ENCODE assay signal across 18 cellular contexts in genomic region chr1:232669981-232670763, GRCh38. TPM values are rescaled to one million over a fixed set of nuclear protein-coding genes. Genes with fewer than 3 reads are reported as not detected.
DNase-seq lines count a peak whose midpoint lies in the region; ATAC-seq and TF ChIP-seq lines count a peak whose summit lies in the region.
"Had no signal": no experiment of that assay in that cellular context is flagged by ENCODE, and none has a peak within 500 bp of the region (broad histone marks: within the 10 kb centered on the region; RNA-seq: fewer than 3 reads in every experiment).

No MANE protein-coding gene starts in this region.

- H3K9me3 ChIP-seq in HEK293 (ENCODE audit: control insufficient read depth, insufficient read depth, low read depth, low read length) (no peaks in the 10 kb centered on the region), psoas muscle (no peaks in the 10 kb centered on the region)
- H3K9me3 ChIP-seq: left lung, upper lobe of right lung had no signal

- DNase-seq in NCI-H510A treated with DMSO at 0.1 percent for 48 hours (lab: John Stamatoyannopoulos, UW), result peak; percentile 87
- DNase-seq in central memory CD8-positive, alpha-beta T cell (ENCODE audit: low spot score in 2 of 2), result no peak
- DNase-seq in psoas muscle, result no peak
- no peak for DNase-seq in GM13976 (ENCODE audit: low spot score)
- no peak for DNase-seq in activated naive CD4-positive, alpha-beta T cell treated with Interleukin-2 at 50 U/mL for 16 hours
- DNase-seq in stimulated activated CD4-positive, alpha-beta T cell treated with anti-CD3 and anti-CD28 coated beads, Interleukin-12 subunit alpha, Interleukin-12 subunit beta, amount 100 ng/mL, for 4 hours, result no peak
- DNase-seq: activated CD4-positive, CD25-positive, alpha-beta regulatory T cell; activated naive CD4-positive, alpha-beta T cell treated with anti-CD3 and anti-CD28 coated beads, Interleukin-2, amount 10 ng/mL, durations not matched to agents 7 days and 5 days; caudate nucleus; left lung; NCI-H1694; stimulated activated CD4-positive, alpha-beta T cell treated with anti-CD3 and anti-CD28 coated beads, Interleukin-2, amount 100 ng/mL, for 48 hours; T-cell; upper lobe of right lung had no signal

- no peak overlapping the region; the same call in 1 of the 2 replicates for H3K27ac ChIP-seq in HEK293 (ENCODE audit: extremely low read depth, low read depth, low read length)
- no peak overlapping the region for H3K27ac ChIP-seq in psoas muscle
- H3K27ac ChIP-seq: BLaER1, hepatocyte, left lung, upper lobe of right lung had no signal

- CTCF ChIA-PET in HEK293 (lab: Yijun Ruan, JAX), result interaction anchor here (0.6 to 1.5 kb wide), 5 partner anchors 32 to 863 kb away, joined by 3 to 6 read pairs (median 3); no protein-coding TSS in a partner anchor

- TF ChIP-seq CTCF in HEK293 (tag by site-specific recombination; IDR thresholded peaks at IDR 0.05) (no peak), psoas muscle (IDR thresholded peaks at IDR 0.05) (no peak), GM13976 (IDR thresholded peaks at IDR 0.05; ENCODE audit: borderline replicate concordance, control extremely low read depth, extremely low read depth, insufficient read depth, missing control alignments) (no peak)

- POLR2A ChIA-PET in HEK293 (lab: Yijun Ruan, JAX), result interaction anchor here (0.7 to 1.1 kb wide), 3 partner anchors 15 to 870 kb away, joined by 3 to 4 read pairs (median 3); no protein-coding TSS in a partner anchor

- no peaks in the 10 kb centered on the region for H3K9me3 Mint-ChIP-seq in central memory CD8-positive, alpha-beta T cell
- H3K9me3 Mint-ChIP-seq: activated naive CD4-positive, alpha-beta T cell treated with anti-CD3 and anti-CD28 coated beads, Interleukin-2, amount 10 ng/mL, durations not matched to agents 7 days and 5 days; T-cell had no signal

- 62 to 70% (median 63%) methylated on average over 11 of the region's 11 CpGs for WGBS in psoas muscle, 3 donors

- no peak for ATAC-seq in central memory CD8-positive, alpha-beta T cell (replicated peaks; ENCODE audit: extremely low read depth, poor library complexity, severe bottlenecking)
- ATAC-seq in psoas muscle (peak in 3 of 4 donors; percentile 66 to 90 (median 77)), HG02973 (IDR thresholded peaks at IDR 0.05; ENCODE audit: unreplicated experiment) (no peak)
- ATAC-seq: left lung, T-cell, upper lobe of right lung had no signal

- no peaks in the 10 kb centered on the region for H3K36me3 Mint-ChIP-seq in central memory CD8-positive, alpha-beta T cell (ENCODE audit: insufficient read depth)
- H3K36me3 Mint-ChIP-seq: activated naive CD4-positive, alpha-beta T cell treated with anti-CD3 and anti-CD28 coated beads, Interleukin-2, amount 10 ng/mL, durations not matched to agents 7 days and 5 days; T-cell had no signal

- intact Hi-C loops in psoas muscle (cut with DNase I), result no loop called here

- H3K4me1 Mint-ChIP-seq in central memory CD8-positive, alpha-beta T cell, result peaks cover 9% of the 10 kb centered on the region

- H3K4me3 Mint-ChIP-seq in central memory CD8-positive, alpha-beta T cell, result no peak overlapping the region
- H3K4me3 Mint-ChIP-seq: activated naive CD4-positive, alpha-beta T cell treated with anti-CD3 and anti-CD28 coated beads, Interleukin-2, amount 10 ng/mL, durations not matched to agents 7 days and 5 days; T-cell had no signal

- peaks cover 9% of the 10 kb centered on the region; the same call in 1 of the 2 replicates for H3K4me1 ChIP-seq in HEK293 (ENCODE audit: control insufficient read depth, insufficient read depth, low read length)
- peaks cover 5% of the 10 kb centered on the region for H3K4me1 ChIP-seq in psoas muscle
- H3K4me1 ChIP-seq: left lung, upper lobe of right lung had no signal

- peaks cover 37% of the 10 kb centered on the region for H3K27me3 Mint-ChIP-seq in central memory CD8-positive, alpha-beta T cell

- H3K4me3 ChIP-seq in HEK293 (ENCODE audit: low read depth, low read length) (no peak overlapping the region), psoas muscle (no peak overlapping the region)
- H3K4me3 ChIP-seq: BLaER1, hepatocyte, left lung, upper lobe of right lung had no signal

- in situ Hi-C loops in GM13976 (cut with MboI; ENCODE audit: low sequenced_read_pairs, unreplicated experiment), result no loop called here

- H3K27ac Mint-ChIP-seq in central memory CD8-positive, alpha-beta T cell (ENCODE audit: low read depth), result peak overlapping the region; percentile 18
- H3K27ac Mint-ChIP-seq: activated naive CD4-positive, alpha-beta T cell treated with anti-CD3 and anti-CD28 coated beads, Interleukin-2, amount 10 ng/mL, durations not matched to agents 7 days and 5 days; T-cell had no signal

- H3K36me3 ChIP-seq in HEK293 (ENCODE audit: control insufficient read depth in 2 of 2, insufficient read depth in 1 of 2, low read length in 2 of 2), result no peaks in the 10 kb centered on the region
- H3K36me3 ChIP-seq in psoas muscle (ENCODE audit: insufficient read depth in 1 of 2, low read depth in 1 of 2), result no peaks in the 10 kb centered on the region
- H3K36me3 ChIP-seq: BLaER1, left lung, upper lobe of right lung had no signal

- H3K27me3 ChIP-seq in psoas muscle (ENCODE audit: insufficient read depth in 3 of 3, low read length in 2 of 3), result no peaks in the 10 kb centered on the region
- H3K27me3 ChIP-seq: BLaER1, hepatocyte, left lung, upper lobe of right lung had no signal

TF ChIP-seq in HEK293, 187 proteins besides CTCF, POLR2A, EP300 and RAD21 (continues in another document):
- TF ChIP-seq ZNF704 (tag by site-specific recombination; IDR thresholded peaks at IDR 0.05) (no peak), ZFP69B (tag by site-specific recombination; IDR thresholded peaks at IDR 0.05) (peak; percentile 88), HOXA7 (CRISPR knock-in tag; IDR thresholded peaks at IDR 0.05; ENCODE audit: borderline replicate concordance) (no peak), ZNF580 (tag by site-specific recombination; IDR thresholded peaks at IDR 0.05) (peak; percentile 61), REPIN1 (tag by site-specific recombination; IDR thresholded peaks at IDR 0.05; ENCODE audit: low read depth) (peak; percentile 83; the same call in 1 of the 2 replicates), GLIS1 (tag by site-specific recombination; IDR thresholded peaks at IDR 0.05) (peak; percentile 35), ZNF174 (tag by site-specific recombination; IDR thresholded peaks at IDR 0.05) (no peak), ZNF629 (tag by site-specific recombination; IDR thresholded peaks at IDR 0.05) (peak; percentile 95), ZBTB7A (tag by site-specific recombination; IDR thresholded peaks at IDR 0.05; ENCODE audit: low read depth) (no peak), SP3 (tag by site-specific recombination; IDR thresholded peaks at IDR 0.05) (peak; percentile 41), ZNF248 (tag by site-specific recombination; IDR thresholded peaks at IDR 0.05) (no peak)
- TF ChIP-seq, protein P1, sequence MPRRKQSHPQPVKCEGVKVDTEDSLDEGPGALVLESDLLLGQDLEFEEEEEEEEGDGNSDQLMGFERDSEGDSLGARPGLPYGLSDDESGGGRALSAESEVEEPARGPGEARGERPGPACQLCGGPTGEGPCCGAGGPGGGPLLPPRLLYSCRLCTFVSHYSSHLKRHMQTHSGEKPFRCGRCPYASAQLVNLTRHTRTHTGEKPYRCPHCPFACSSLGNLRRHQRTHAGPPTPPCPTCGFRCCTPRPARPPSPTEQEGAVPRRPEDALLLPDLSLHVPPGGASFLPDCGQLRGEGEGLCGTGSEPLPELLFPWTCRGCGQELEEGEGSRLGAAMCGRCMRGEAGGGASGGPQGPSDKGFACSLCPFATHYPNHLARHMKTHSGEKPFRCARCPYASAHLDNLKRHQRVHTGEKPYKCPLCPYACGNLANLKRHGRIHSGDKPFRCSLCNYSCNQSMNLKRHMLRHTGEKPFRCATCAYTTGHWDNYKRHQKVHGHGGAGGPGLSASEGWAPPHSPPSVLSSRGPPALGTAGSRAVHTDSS (tag by site-specific recombination; IDR thresholded peaks at IDR 0.05), result no peak
- TF ChIP-seq, protein P2, sequence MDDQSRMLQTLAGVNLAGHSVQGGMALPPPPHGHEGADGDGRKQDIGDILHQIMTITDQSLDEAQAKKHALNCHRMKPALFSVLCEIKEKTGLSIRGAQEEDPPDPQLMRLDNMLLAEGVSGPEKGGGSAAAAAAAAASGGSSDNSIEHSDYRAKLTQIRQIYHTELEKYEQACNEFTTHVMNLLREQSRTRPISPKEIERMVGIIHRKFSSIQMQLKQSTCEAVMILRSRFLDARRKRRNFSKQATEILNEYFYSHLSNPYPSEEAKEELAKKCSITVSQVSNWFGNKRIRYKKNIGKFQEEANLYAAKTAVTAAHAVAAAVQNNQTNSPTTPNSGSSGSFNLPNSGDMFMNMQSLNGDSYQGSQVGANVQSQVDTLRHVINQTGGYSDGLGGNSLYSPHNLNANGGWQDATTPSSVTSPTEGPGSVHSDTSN (CRISPR knock-in tag; IDR thresholded peaks at IDR 0.05), result no peak

RNA-seq across cellular contexts. Expression of gene SIPA1L2, which starts 40.2 kb away (rescaled TPM):
- total RNA-seq in psoas muscle, result 10 to 100 TPM in 3 of 4 donors, 1 to 10 TPM in 1; 4.3 to 54.4 (median 14.8) TPM
- 1 to 10 TPM; 5.9 to 9.4 (median 6.2) TPM for polyA plus RNA-seq in psoas muscle

Comparison
In these comparisons a context has a peak if more than half of its experiments do, and no peak if none do; other contexts are left out.
1. ATAC-seq: peak in psoas muscle (3 of 4); none in central memory CD8-positive, alpha-beta T cell (single experiment) and HG02973 (single experiment).